32 cellular contexts compared by ENCODE assay signal in the genomic region with DNA sequence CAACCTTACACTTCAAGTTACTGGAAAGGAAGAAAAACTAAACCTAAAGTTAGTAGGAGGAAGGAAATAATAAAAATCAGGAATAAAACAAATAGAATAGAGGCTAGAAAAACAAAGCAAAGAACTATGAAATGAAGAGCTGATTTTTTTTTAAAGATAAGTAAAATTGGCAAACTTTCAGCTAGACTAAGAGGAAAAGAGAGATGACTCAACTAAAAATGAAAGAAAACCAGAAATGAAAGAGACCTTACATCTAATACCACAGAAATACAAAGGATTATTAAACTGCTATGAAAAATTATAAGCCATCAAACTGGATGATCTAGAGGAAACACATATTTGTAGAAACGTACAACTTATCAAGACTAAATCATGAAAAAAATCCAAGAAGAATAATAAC.
DNase-seq lines count a peak whose midpoint lies in the region; ATAC-seq and TF ChIP-seq lines count a peak whose summit lies in the region.
"Had no signal": no experiment of that assay in that cellular context is flagged by ENCODE, and none has a peak within 500 bp of the region (broad histone marks: within the 10 kb centered on the region; RNA-seq: fewer than 3 reads in every experiment).

No MANE protein-coding gene starts in this region.

- no peaks in the 10 kb centered on the region for H3K4me1 Mint-ChIP-seq in neural progenitor cell
- H3K4me1 Mint-ChIP-seq in Caco-2 (ENCODE audit: low read depth, unreplicated experiment): no peaks in the 10 kb centered on the region
- H3K4me1 Mint-ChIP-seq: B cell; CD4-positive, alpha-beta memory T cell; nephron; stimulated activated effector memory CD8-positive, alpha-beta T cell treated with anti-CD3 and anti-CD28 coated beads, Interleukin-12 subunit alpha, Interleukin-12 subunit beta, amount 100 ng/mL, for 72 hours; T-helper 17 cell had no signal

- no peak overlapping the region for H3K27ac ChIP-seq in fibroblast of lung (ENCODE audit: insufficient read depth, low read length)
- no peak overlapping the region for H3K27ac ChIP-seq in neural progenitor cell
- no peak overlapping the region for H3K27ac ChIP-seq in left ventricle myocardium inferior (replicated peaks)
- H3K27ac ChIP-seq: breast epithelium, hepatocyte, pancreas, PC-9, tibial nerve had no signal

- H3K4me1 ChIP-seq in adipocyte (ENCODE audit: control insufficient read depth, insufficient read depth, low read length): peaks cover 3% of the 10 kb centered on the region
- no peaks in the 10 kb centered on the region for H3K4me1 ChIP-seq in fibroblast of lung (ENCODE audit: control insufficient read depth, extremely low read depth, insufficient read depth, low read length)
- no peaks in the 10 kb centered on the region for H3K4me1 ChIP-seq in neural progenitor cell
- H3K4me1 ChIP-seq in left ventricle myocardium inferior: no peaks in the 10 kb centered on the region
- no peaks in the 10 kb centered on the region for H3K4me1 ChIP-seq in Caco-2
- H3K4me1 ChIP-seq: breast epithelium, pancreas, tibial nerve had no signal

- TF ChIP-seq CTCF in fibroblast of lung (conservative IDR thresholded peaks at IDR 0.05 in 1 of 2, IDR thresholded peaks at IDR 0.05 in 1 of 2; ENCODE audit: low read depth in 1 of 2, low read length in 2 of 2): no peak
- TF ChIP-seq CTCF in neural progenitor cell (IDR thresholded peaks at IDR 0.05): no peak
- TF ChIP-seq CTCF in left ventricle myocardium inferior (IDR thresholded peaks at IDR 0.05; ENCODE audit: borderline replicate concordance): no peak
- no peak for TF ChIP-seq CTCF in Caco-2 (IDR thresholded peaks at IDR 0.05; ENCODE audit: insufficient read depth in 1 of 2, low read depth in 1 of 2, low read length in 1 of 2, severe bottlenecking in 1 of 2, unreplicated experiment in 1 of 2)

- BruUV-seq in Caco-2 (replicated peaks; lab: Mats Ljungman, UMichigan): no TSS peak

- H3K9me3 ChIP-seq in adipocyte (ENCODE audit: control insufficient read depth, low read length) (peaks cover 13% of the 10 kb centered on the region), fibroblast of lung (ENCODE audit: control insufficient read depth, insufficient read depth, low read depth, low read length) (no peaks in the 10 kb centered on the region), neural progenitor cell (ENCODE audit: low read depth) (no peaks in the 10 kb centered on the region), left ventricle myocardium inferior (replicated peaks) (peaks cover 44% of the 10 kb centered on the region), Caco-2 (peaks cover 6% of the 10 kb centered on the region; the same call in 1 of the 2 replicates)
- H3K9me3 ChIP-seq: pancreas had no signal

- no peak overlapping the region for H2AFZ ChIP-seq in fibroblast of lung (ENCODE audit: low read length)
- no peak overlapping the region for H2AFZ ChIP-seq in neural progenitor cell (replicated peaks)
- H2AFZ ChIP-seq: hepatocyte, PC-9 had no signal

- no peaks in the 10 kb centered on the region for H3F3A ChIP-seq in neural progenitor cell (ENCODE audit: low read depth)

- ATAC-seq in GM18502 (IDR thresholded peaks at IDR 0.05; ENCODE audit: poor library complexity, unreplicated experiment) (peak; percentile 62), HG02884 (IDR thresholded peaks at IDR 0.05; ENCODE audit: unreplicated experiment) (peak; percentile 45), left cardiac atrium (no peak)
- ATAC-seq: mucosa of descending colon; pancreas; SK-N-SH treated with all-trans-retinoic acid at 6 μM for 48 hours; stimulated activated effector memory CD8-positive, alpha-beta T cell treated with anti-CD3 and anti-CD28 coated beads, Interleukin-12 subunit alpha, Interleukin-12 subunit beta, amount 100 ng/mL, for 72 hours; T-helper 17 cell had no signal

- H3K9ac ChIP-seq in adipocyte (ENCODE audit: low read length): no peak overlapping the region
- H3K9ac ChIP-seq in fibroblast of lung (ENCODE audit: insufficient read depth, low read length): no peak overlapping the region
- H3K9ac ChIP-seq in neural progenitor cell: no peak overlapping the region

- H3K79me2 ChIP-seq in fibroblast of lung (ENCODE audit: control insufficient read depth, insufficient read depth, low read length) (no peaks in the 10 kb centered on the region), neural progenitor cell (ENCODE audit: low read depth) (no peaks in the 10 kb centered on the region)
- H3K79me2 ChIP-seq: hepatocyte had no signal

- CTCF ChIA-PET in Caco-2 (lab: Charles Lee): no interaction called here

- H3K36me3 Mint-ChIP-seq in neural progenitor cell (peaks cover 2% of the 10 kb centered on the region), Caco-2 (ENCODE audit: insufficient read depth, unreplicated experiment) (no peaks in the 10 kb centered on the region)
- H3K36me3 Mint-ChIP-seq: stimulated activated effector memory CD8-positive, alpha-beta T cell treated with anti-CD3 and anti-CD28 coated beads, Interleukin-12 subunit alpha, Interleukin-12 subunit beta, amount 100 ng/mL, for 72 hours had no signal

- DNase-seq in adipocyte (ENCODE audit: low read depth) (peak; percentile 57), fibroblast of lung (ENCODE audit: low read depth in 2 of 2) (peak; percentile 13 to 24), neural progenitor cell (ENCODE audit: low spot score) (no peak), left ventricle myocardium inferior (no peak), left cardiac atrium (no peak), Caco-2 (no peak)
- DNase-seq: ACHN; activated CD4-positive, alpha-beta memory T cell treated with anti-CD3 and anti-CD28 coated beads for 36 hours; activated CD4-positive, alpha-beta T cell treated with anti-CD3 and anti-CD28 coated beads for 1 hour; activated naive CD4-positive, alpha-beta T cell treated with anti-CD3 and anti-CD28 coated beads, Interleukin-2, amount 50 U/mL, for 16 hours; amygdala; CD4-positive, alpha-beta memory T cell; mucosa of descending colon; NCI-H1092 treated with DMSO at 0.1 percent for 48 hours; NCI-H1694 treated with DMSO at 0.1 percent for 48 hours; NCI-H2171; NCI-H524; NK-92 treated with Interleukin-12 subunit alpha and Interleukin-12 subunit beta, amount 100 ng/mL, for 24 hours; pancreas; PC-9; Right ventricle myocardium superior; T-helper 17 cell had no signal

- peaks cover 2% of the 10 kb centered on the region for H3K27me3 Mint-ChIP-seq in neural progenitor cell (ENCODE audit: insufficient read depth, low read depth)
- no peaks in the 10 kb centered on the region for H3K27me3 Mint-ChIP-seq in Caco-2 (ENCODE audit: insufficient read depth, unreplicated experiment)
- H3K27me3 Mint-ChIP-seq: dendritic cell treated with granulocyte-macrophage colony-stimulating factor and Interleukin-4, amounts not matched to agents 40 ng/mL and 50 ng/mL, for 4 days had no signal

- H3K4me2 ChIP-seq in fibroblast of lung (ENCODE audit: extremely low read depth, insufficient read depth, low read length) (no peak overlapping the region), neural progenitor cell (no peak overlapping the region)
- H3K4me2 ChIP-seq: hepatocyte, PC-9 had no signal

- intact Hi-C loops in left ventricle myocardium inferior (cut with micrococcal nuclease) (no loop called here), left cardiac atrium (cut with DNase I) (no loop called here), Caco-2 (cut with micrococcal nuclease; ENCODE audit: unreplicated experiment) (no loop called here)

- H3K36me3 ChIP-seq in adipocyte (ENCODE audit: control insufficient read depth, insufficient read depth, low read length, severe bottlenecking) (no peaks in the 10 kb centered on the region), fibroblast of lung (ENCODE audit: control insufficient read depth, insufficient read depth, low read length) (no peaks in the 10 kb centered on the region), neural progenitor cell (no peaks in the 10 kb centered on the region), left ventricle myocardium inferior (no peaks in the 10 kb centered on the region), Caco-2 (ENCODE audit: control insufficient read depth, insufficient read depth, low read length) (no peaks in the 10 kb centered on the region)
- H3K36me3 ChIP-seq: breast epithelium, pancreas, tibial nerve had no signal

- H3K27me3 ChIP-seq in adipocyte (replicated peaks; ENCODE audit: control insufficient read depth, insufficient read depth, low read length) (no peaks in the 10 kb centered on the region), fibroblast of lung (ENCODE audit: control insufficient read depth, insufficient read depth, low read length) (no peaks in the 10 kb centered on the region), neural progenitor cell (no peaks in the 10 kb centered on the region), left ventricle myocardium inferior (ENCODE audit: low read depth) (no peaks in the 10 kb centered on the region), Caco-2 (replicated peaks; ENCODE audit: control insufficient read depth, insufficient read depth, low read length) (no peaks in the 10 kb centered on the region; the same call in 1 of the 2 replicates)
- H3K27me3 ChIP-seq: breast epithelium, hepatocyte, pancreas, tibial nerve had no signal

- POLR2A ChIA-PET in Caco-2 (lab: Charles Lee): no interaction called here

- H3K4me3 ChIP-seq in adipocyte (ENCODE audit: low read length) (no peak overlapping the region), fibroblast of lung (replicated peaks in 1 of 4; ENCODE audit: control extremely low read depth in 1 of 4, insufficient read depth in 1 of 4, low read depth in 3 of 4, low read length in 4 of 4) (no peak overlapping the region), neural progenitor cell (no peak overlapping the region), left ventricle myocardium inferior (no peak overlapping the region), Caco-2 (ENCODE audit: low read depth, low read length) (no peak overlapping the region)
- H3K4me3 ChIP-seq: breast epithelium, hepatocyte, mucosa of descending colon, pancreas, PC-9, tibial nerve had no signal

- peaks cover 18% of the 10 kb centered on the region for H3K9me3 Mint-ChIP-seq in neural progenitor cell
- H3K9me3 Mint-ChIP-seq in Caco-2 (ENCODE audit: unreplicated experiment): peaks cover 45% of the 10 kb centered on the region

- H3K4me3 Mint-ChIP-seq in neural progenitor cell (no peak overlapping the region), Caco-2 (ENCODE audit: unreplicated experiment) (no peak overlapping the region)
- H3K4me3 Mint-ChIP-seq: activated CD4-positive, alpha-beta memory T cell treated with anti-CD3 and anti-CD28 coated beads for 36 hours; B cell; CD4-positive, alpha-beta memory T cell; dendritic cell treated with granulocyte-macrophage colony-stimulating factor and Interleukin-4, amounts not matched to agents 40 ng/mL and 50 ng/mL, for 4 days; nephron; stimulated activated effector memory CD8-positive, alpha-beta T cell treated with anti-CD3 and anti-CD28 coated beads, Interleukin-12 subunit alpha, Interleukin-12 subunit beta, amount 100 ng/mL, for 72 hours; T-helper 17 cell had no signal

- H3K27ac Mint-ChIP-seq in neural progenitor cell: no peak overlapping the region
- H3K27ac Mint-ChIP-seq in Caco-2 (ENCODE audit: unreplicated experiment): no peak overlapping the region
- H3K27ac Mint-ChIP-seq: activated CD4-positive, alpha-beta memory T cell treated with anti-CD3 and anti-CD28 coated beads for 36 hours; B cell; CD4-positive, alpha-beta memory T cell; dendritic cell treated with granulocyte-macrophage colony-stimulating factor and Interleukin-4, amounts not matched to agents 40 ng/mL and 50 ng/mL, for 4 days; nephron; stimulated activated effector memory CD8-positive, alpha-beta T cell treated with anti-CD3 and anti-CD28 coated beads, Interleukin-12 subunit alpha, Interleukin-12 subunit beta, amount 100 ng/mL, for 72 hours; T-helper 17 cell had no signal

- no peaks in the 10 kb centered on the region for H4K20me1 ChIP-seq in fibroblast of lung (ENCODE audit: control insufficient read depth, extremely low read depth, insufficient read depth, low read length)
- H4K20me1 ChIP-seq in neural progenitor cell (ENCODE audit: low read depth): no peaks in the 10 kb centered on the region

Comparison
In these comparisons a context has a peak if more than half of its experiments do, and no peak if none do; other contexts are left out.
1. ATAC-seq: peak in GM18502 (single experiment) and HG02884 (single experiment); none in left cardiac atrium (0 of 2).
2. DNase-seq: peak in adipocyte (single experiment) and fibroblast of lung (2 of 2); none in neural progenitor cell (single experiment), left ventricle myocardium inferior (single experiment), left cardiac atrium (single experiment) and Caco-2 (0 of 2).